16 cellular contexts compared by ENCODE assay signal in genomic region chr18:11783716-11784331, GRCh38.
DNase-seq lines count a peak whose midpoint lies in the region; ATAC-seq and TF ChIP-seq lines count a peak whose summit lies in the region.
"Had no signal": no experiment of that assay in that cellular context is flagged by ENCODE, and none has a peak within 500 bp of the region (broad histone marks: within the 10 kb centered on the region; RNA-seq: fewer than 3 reads in every experiment).

No MANE protein-coding gene starts in this region.

- H3K27ac Mint-ChIP-seq in endodermal cell = peak overlapping the region; percentile 49
- H3K27ac Mint-ChIP-seq: CD8-positive, alpha-beta memory T cell had no signal

- 83 to 93% methylated on average over 6 to 7 of the region's 7 CpGs for WGBS in endodermal cell (ENCODE audit: insufficient coverage in 1 of 2, insufficient read length in 1 of 2), 2 experiments
- WGBS in neuronal stem cell (ENCODE audit: extremely low coverage in 2 of 2, insufficient read length in 2 of 2, insufficient replicate concordance in 1 of 2), 2 donors = no CpG with 5 or more reads among the region's 7 CpGs

- H3K36me3 Mint-ChIP-seq in endodermal cell (ENCODE audit: low read depth) = peaks cover 4% of the 10 kb centered on the region

- DNase-seq in NCI-H2227 (lab: John Stamatoyannopoulos, UW; ENCODE audit: unreplicated experiment) (peak; percentile 11), NCI-H2227 treated with DMSO at 0.1 percent for 48 hours (lab: John Stamatoyannopoulos, UW) (no peak), endodermal cell (peak; percentile 63), neuronal stem cell (ENCODE audit: low spot score) (no peak), NCI-H146 (lab: John Stamatoyannopoulos, UW) (no peak), AML-193 (lab: John Stamatoyannopoulos, UW) (no peak), NCI-H1105 (lab: John Stamatoyannopoulos, UW) (no peak)
- DNase-seq: Caco-2; CD8-positive, alpha-beta memory T cell; DND-41; GDM1; GM23248; H7 had no signal

- no peaks in the 10 kb centered on the region for H3K9me3 Mint-ChIP-seq in endodermal cell
- H3K9me3 Mint-ChIP-seq: CD8-positive, alpha-beta memory T cell had no signal

- H3K9ac ChIP-seq in endodermal cell (ENCODE audit: extremely low read depth, low read length, poor library complexity, severe bottlenecking) (no peak overlapping the region), neuronal stem cell (ENCODE audit: low read depth, low read length, poor library complexity) (no peak overlapping the region)
- H3K9ac ChIP-seq: BLaER1, GM23248 had no signal

- peak overlapping the region; percentile 33 for H4K8ac ChIP-seq in neuronal stem cell (ENCODE audit: low read depth, low read length)

- TF ChIP-seq CTCF in endodermal cell (conservative IDR thresholded peaks at IDR 0.05) = no peak

- H3K36me3 ChIP-seq in endodermal cell (ENCODE audit: control insufficient read depth, insufficient read depth, low read length) (no peaks in the 10 kb centered on the region), neuronal stem cell (replicated peaks in 1 of 2; ENCODE audit: control insufficient read depth in 2 of 2, insufficient read depth in 2 of 2, low read length in 2 of 2) (no peaks in the 10 kb centered on the region)
- H3K36me3 ChIP-seq: BLaER1 had no signal

- H4K91ac ChIP-seq in neuronal stem cell (ENCODE audit: low read depth, low read length, poor library complexity) = no peak overlapping the region

- no peak overlapping the region for H3K14ac ChIP-seq in neuronal stem cell (ENCODE audit: low read length)

- H3K4me3 Mint-ChIP-seq in endodermal cell = no peak overlapping the region
- H3K4me3 Mint-ChIP-seq: CD8-positive, alpha-beta memory T cell had no signal

- no peak for ATAC-seq in GM18520 (IDR thresholded peaks at IDR 0.05; ENCODE audit: unreplicated experiment)

- peak overlapping the region; percentile 8 for H3K18ac ChIP-seq in neuronal stem cell (ENCODE audit: low read length)

- no peaks in the 10 kb centered on the region for H3K27me3 Mint-ChIP-seq in endodermal cell (ENCODE audit: insufficient read depth)

- no peak overlapping the region for H2BK5ac ChIP-seq in neuronal stem cell (ENCODE audit: low read length)

- H2AK5ac ChIP-seq in neuronal stem cell (ENCODE audit: low read depth, low read length) = peak overlapping the region; percentile 93

- H3K4me1 Mint-ChIP-seq in endodermal cell = peaks cover 54% of the 10 kb centered on the region
- H3K4me1 Mint-ChIP-seq: CD8-positive, alpha-beta memory T cell had no signal

- H2BK12ac ChIP-seq in neuronal stem cell (ENCODE audit: low read length) = no peak overlapping the region

- H3K9me3 ChIP-seq in endodermal cell (ENCODE audit: control insufficient read depth, low read length) (no peaks in the 10 kb centered on the region), neuronal stem cell (replicated peaks in 1 of 2; ENCODE audit: control insufficient read depth in 2 of 2, insufficient read depth in 1 of 2, low read depth in 1 of 2, low read length in 2 of 2) (no peaks in the 10 kb centered on the region)
- H3K9me3 ChIP-seq: BLaER1, Caco-2 had no signal

- peak overlapping the region; percentile 65 for H2BK15ac ChIP-seq in neuronal stem cell (ENCODE audit: low read length)

- no peak overlapping the region for H3K4ac ChIP-seq in neuronal stem cell (ENCODE audit: low read length)

- H3K79me1 ChIP-seq in neuronal stem cell (ENCODE audit: low read depth, low read length) = no peaks in the 10 kb centered on the region

- no peak overlapping the region for H3K4me2 ChIP-seq in neuronal stem cell (ENCODE audit: insufficient read depth, low read length, poor library complexity, severe bottlenecking)
- H3K4me2 ChIP-seq: BLaER1 had no signal

- H2AFZ ChIP-seq in neuronal stem cell (ENCODE audit: low read length) = no peak overlapping the region
- H2AFZ ChIP-seq: GM23248 had no signal

- H3K27me3 ChIP-seq in endodermal cell (ENCODE audit: control insufficient read depth, insufficient read depth, low read length, poor library complexity, severe bottlenecking) = no peaks in the 10 kb centered on the region
- H3K27me3 ChIP-seq in neuronal stem cell (ENCODE audit: control insufficient read depth in 3 of 3, insufficient read depth in 3 of 3, low read depth in 1 of 3, low read length in 3 of 3) = no peaks in the 10 kb centered on the region
- H3K27me3 ChIP-seq: BLaER1 had no signal

- H3K4me3 ChIP-seq in endodermal cell (ENCODE audit: low read length) (no peak overlapping the region), neuronal stem cell (ENCODE audit: low read length in 2 of 2) (peak overlapping the region in 1 of 2 donors; percentile 45)
- H3K4me3 ChIP-seq: BLaER1, GM23248 had no signal

- H3K4me1 ChIP-seq in endodermal cell (ENCODE audit: control insufficient read depth, insufficient read depth, low read length) (peaks cover 15% of the 10 kb centered on the region), neuronal stem cell (ENCODE audit: control insufficient read depth in 2 of 2, insufficient read depth in 1 of 2, low read depth in 1 of 2, low read length in 2 of 2) (peaks cover 14 to 25% of the 10 kb centered on the region in 2 donors)
- H3K4me1 ChIP-seq: BLaER1 had no signal

- no peak overlapping the region for H3K27ac ChIP-seq in endodermal cell (ENCODE audit: low read depth, low read length)
- H3K27ac ChIP-seq in neuronal stem cell (replicated peaks; ENCODE audit: low read length) = no peak overlapping the region
- H3K27ac ChIP-seq: 22Rv1, BLaER1, GM23248 had no signal

- no peak overlapping the region for H3K23ac ChIP-seq in neuronal stem cell (ENCODE audit: low read depth, low read length, poor library complexity)

- H2BK120ac ChIP-seq in neuronal stem cell (ENCODE audit: low read depth, low read length) = no peak overlapping the region

Comparison
In these comparisons a context has a peak if more than half of its experiments do, and no peak if none do; other contexts are left out.
1. DNase-seq: peak in NCI-H2227 (single experiment) and endodermal cell (single experiment); none in NCI-H2227 treated with DMSO at 0.1 percent for 48 hours (single experiment), neuronal stem cell (single experiment), NCI-H146 (single experiment), AML-193 (0 of 2) and NCI-H1105 (single experiment).